ENCODE assay signal across 8 cellular contexts in the genomic region with DNA sequence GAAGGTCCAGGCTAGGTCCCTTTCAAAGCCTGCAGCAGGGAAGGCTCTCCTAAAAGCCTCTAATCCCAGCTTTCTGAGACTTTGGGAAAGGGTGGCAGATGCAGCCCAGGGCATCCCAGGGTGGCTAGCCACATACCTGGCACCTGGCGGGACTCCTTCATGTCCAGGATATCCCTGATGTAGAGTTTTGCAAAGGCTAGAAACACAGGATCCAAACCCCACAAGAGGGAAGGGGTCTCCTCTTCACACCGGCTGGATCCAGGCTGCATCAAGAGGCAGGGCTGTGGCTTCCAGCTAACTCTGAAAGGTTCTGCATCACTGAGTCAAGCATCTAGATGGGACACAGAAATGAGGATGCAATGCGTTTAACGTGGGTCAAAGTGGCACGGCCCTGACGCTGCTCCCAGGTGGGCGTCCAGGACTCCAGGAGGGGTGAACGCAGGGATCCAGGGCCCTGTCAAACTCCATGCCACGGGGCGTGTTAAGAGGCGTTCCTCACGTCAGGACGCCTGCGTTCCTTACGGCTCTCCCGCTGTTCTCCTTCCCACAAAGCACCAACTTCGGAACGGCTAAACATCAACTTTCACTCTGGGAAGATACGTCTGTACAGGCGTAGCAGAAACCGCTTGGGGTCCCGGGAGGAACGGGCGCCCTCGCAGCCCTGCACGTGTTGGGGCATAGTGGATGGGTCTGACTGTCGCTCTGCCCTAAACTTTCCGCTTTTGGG. TPM values are rescaled to one million over a fixed set of nuclear protein-coding genes. Genes with fewer than 3 reads are reported as not detected.
DNase-seq lines count a peak whose midpoint lies in the region; TF ChIP-seq lines count a peak whose summit lies in the region.

No MANE protein-coding gene starts in this region.

- H3K9me3 ChIP-seq in ascending aorta, result no peaks in the 10 kb centered on the region
- H3K9me3 ChIP-seq in skeletal muscle satellite cell (replicated peaks; ENCODE audit: low read length), result no peaks in the 10 kb centered on the region

- CTCF ChIA-PET in HEK293T (lab: Yijun Ruan, JAX), result no interaction called here

- POLR2A ChIA-PET in HEK293T (lab: Yijun Ruan, JAX), result interaction anchor here (1.0 to 2.1 kb wide), 6 partner anchors 8 to 205 kb away, joined by 3 to 6 read pairs (median 4); partner anchors contain the start of gene SFR1

- DNase-seq in NCI-H2107 treated with DMSO at 0.1 percent for 48 hours (lab: John Stamatoyannopoulos, UW; ENCODE audit: unreplicated experiment), result peak; percentile 19
- DNase-seq in NCI-H2107 (lab: John Stamatoyannopoulos, UW), result no peak
- peak; percentile 55 for DNase-seq in HEK293T (ENCODE audit: extremely low spot score)
- no peak for DNase-seq in NB4 (ENCODE audit: low read depth)
- peak in 1 of 2 donors; percentile 73 for DNase-seq in ascending aorta (ENCODE audit: low spot score in 2 of 2)
- no peak for DNase-seq in NCI-H1930 (lab: John Stamatoyannopoulos, UW)

- H3K36me3 ChIP-seq in ascending aorta (no peaks in the 10 kb centered on the region), skeletal muscle satellite cell (ENCODE audit: insufficient read depth, low read length) (peaks cover 12% of the 10 kb centered on the region)

- TF ChIP-seq POLR2A in NB4 (IDR thresholded peaks at IDR 0.05; ENCODE audit: extremely low read depth, insufficient read length), result no peak

- peak overlapping the region; percentile 93 for H3K4me2 ChIP-seq in skeletal muscle satellite cell (ENCODE audit: low read length)

- H3K27ac ChIP-seq in ascending aorta, result peak overlapping the region; percentile 96 to 97

- TF ChIP-seq CTCF in NB4 (IDR thresholded peaks at IDR 0.05; ENCODE audit: low read depth, low read length), result no peak
- TF ChIP-seq CTCF in ascending aorta (IDR thresholded peaks at IDR 0.05), result no peak

- H3K27me3 ChIP-seq in ascending aorta (no peaks in the 10 kb centered on the region), skeletal muscle satellite cell (ENCODE audit: control insufficient read depth, insufficient read depth, low read length) (no peaks in the 10 kb centered on the region)

- H3K4me3 ChIP-seq in NB4 (ENCODE audit: low read depth, low read length), result peak overlapping the region; percentile 86
- peak overlapping the region; percentile 76 to 91 for H3K4me3 ChIP-seq in ascending aorta
- peak overlapping the region; percentile 71 for H3K4me3 ChIP-seq in iPS-11a (ENCODE audit: low read depth, low read length)
- peak overlapping the region; percentile 79 for H3K4me3 ChIP-seq in skeletal muscle satellite cell (ENCODE audit: low read length)

- intact Hi-C loops in ascending aorta (cut with DNase I), result loop anchor here (1.0 to 2.0 kb wide), 4 partner anchors 9 to 204 kb away; partner anchors contain the start of gene SLK

- peaks cover 6 to 16% of the 10 kb centered on the region in 2 donors for H3K4me1 ChIP-seq in ascending aorta
- peaks cover 27% of the 10 kb centered on the region for H3K4me1 ChIP-seq in skeletal muscle satellite cell (ENCODE audit: control insufficient read depth, insufficient read depth, low read length)

- peak overlapping the region; percentile 90 for H3K9ac ChIP-seq in skeletal muscle satellite cell (ENCODE audit: low read depth, low read length)

TF ChIP-seq in HEK293T, 16 proteins besides CTCF, POLR2A, EP300 and RAD21:
- TF ChIP-seq L3MBTL2 (conservative IDR thresholded peaks at IDR 0.05) (peak; percentile 83), SUZ12 (IDR thresholded peaks at IDR 0.05) (no peak)
TF ChIP-seq in HEK293T: peak in this region for 1.

RNA-seq across cellular contexts. Expression of gene STN1, which starts 0.5 kb away (rescaled TPM):
- total RNA-seq in ascending aorta, result 24.5 TPM
- total RNA-seq in skeletal muscle satellite cell (2012; rRNA removed), result 28.1 and 42.4 TPM in 2 replicates

RNA-seq across cellular contexts. Expression of gene SLK, which starts 49.5 kb away (rescaled TPM):
- 26.1 TPM for total RNA-seq in ascending aorta
- 38.7 and 52.5 TPM in 2 replicates for total RNA-seq in skeletal muscle satellite cell (2012; rRNA removed)

Comparison
In these comparisons a context has a peak if more than half of its experiments do, and no peak if none do; other contexts are left out.
1. DNase-seq: peak in NCI-H2107 treated with DMSO at 0.1 percent for 48 hours (single experiment) and HEK293T (single experiment); none in NCI-H2107 (single experiment), NB4 (single experiment) and NCI-H1930 (0 of 2).
2. Peak in every context shown above with its lines, with median percentiles within 50 percentile points of each other: H3K4me3 ChIP-seq.